15 cellular contexts compared by ENCODE assay signal in the genomic region with DNA sequence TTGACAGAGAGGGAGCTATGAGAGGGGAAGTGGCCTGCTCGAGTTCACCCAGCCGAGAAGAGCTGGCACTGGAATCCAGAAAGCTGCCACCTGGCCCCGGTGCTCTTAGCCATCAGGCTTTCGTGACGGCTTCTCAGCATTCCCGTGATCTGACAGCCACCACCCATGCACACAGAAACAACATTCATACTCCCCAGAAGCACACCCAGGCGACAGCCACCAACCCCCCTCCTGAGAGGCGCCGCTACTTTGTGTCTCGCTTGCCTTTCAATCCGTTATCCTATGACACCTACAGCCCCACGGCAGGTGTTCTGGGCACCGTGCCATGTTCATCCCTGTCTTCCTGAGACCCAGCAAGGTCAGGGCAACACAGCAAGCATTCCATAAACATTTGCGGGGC. TPM values are rescaled to one million over a fixed set of nuclear protein-coding genes. Genes with fewer than 3 reads are reported as not detected.
A peak's percentile ranks its signal among the peaks of the same experiment; 100 is the strongest.
DNase-seq lines count a peak whose midpoint lies in the region; ATAC-seq and TF ChIP-seq lines count a peak whose summit lies in the region.
"Had no signal": no experiment of that assay in that cellular context is flagged by ENCODE, and none has a peak within 500 bp of the region (broad histone marks: within the 10 kb centered on the region; RNA-seq: fewer than 3 reads in every experiment).

No MANE protein-coding gene starts in this region.

- TF ChIP-seq CTCF in progenitor cell of endocrine pancreas (IDR thresholded peaks at IDR 0.05; ENCODE audit: unreplicated experiment) (no peak), GM20000 (IDR thresholded peaks at IDR 0.05; ENCODE audit: extremely low read depth, missing control alignments) (no peak)

- no peaks in the 10 kb centered on the region for H3K9me3 Mint-ChIP-seq in progenitor cell of endocrine pancreas (ENCODE audit: low read depth)
- H3K9me3 Mint-ChIP-seq: activated naive CD4-positive, alpha-beta T cell treated with anti-CD3 and anti-CD28 coated beads for 36 hours; CD8-positive, alpha-beta memory T cell; H9 had no signal

- peaks cover 26% of the 10 kb centered on the region for H3K36me3 Mint-ChIP-seq in progenitor cell of endocrine pancreas (ENCODE audit: insufficient read depth)

- no peak for ATAC-seq in HG02588 (IDR thresholded peaks at IDR 0.05; ENCODE audit: unreplicated experiment)

- no peaks in the 10 kb centered on the region for H3K27me3 Mint-ChIP-seq in progenitor cell of endocrine pancreas
- H3K27me3 Mint-ChIP-seq: CD8-positive, alpha-beta memory T cell had no signal

- H3K4me1 Mint-ChIP-seq in progenitor cell of endocrine pancreas (ENCODE audit: low read depth) = no peaks in the 10 kb centered on the region

- H3K4me3 Mint-ChIP-seq in progenitor cell of endocrine pancreas (ENCODE audit: low read depth) = no peak overlapping the region
- H3K4me3 Mint-ChIP-seq: activated naive CD4-positive, alpha-beta T cell treated with anti-CD3 and anti-CD28 coated beads for 36 hours; CD8-positive, alpha-beta memory T cell; H9 had no signal

- H3K27ac Mint-ChIP-seq in progenitor cell of endocrine pancreas = peak overlapping the region; percentile 13
- H3K27ac Mint-ChIP-seq: activated naive CD4-positive, alpha-beta T cell treated with anti-CD3 and anti-CD28 coated beads for 36 hours had no signal

- DNase-seq in NCI-H1092 treated with DMSO at 0.1 percent for 48 hours (lab: John Stamatoyannopoulos, UW) (peak; percentile 46), NCI-H2107 treated with DMSO at 0.1 percent for 48 hours (lab: John Stamatoyannopoulos, UW; ENCODE audit: unreplicated experiment) (peak; percentile 52), cerebellum (ENCODE audit: low spot score) (peak; percentile 89), progenitor cell of endocrine pancreas (ENCODE audit: low spot score, unreplicated experiment) (no peak), GM20000 (ENCODE audit: low spot score) (no peak)
- no peak for DNase-seq in activated CD4-positive, alpha-beta T cell treated with anti-CD3 and anti-CD28 coated beads for 48 hours
- DNase-seq: activated naive CD4-positive, alpha-beta T cell treated with anti-CD3 and anti-CD28 coated beads for 36 hours; CD8-positive, alpha-beta memory T cell; DMS79 treated with DMSO at 0.1 percent for 48 hours; H9; heart right ventricle; NCI-H226; ovary; RPMI8226 had no signal

RNA-seq across cellular contexts. Expression of a gene that starts 31.4 kb away (rescaled TPM):
- total RNA-seq in cerebellum (52.7 TPM), progenitor cell of endocrine pancreas (96.2 and 96.8 TPM in 2 replicates)

RNA-seq across cellular contexts. Expression of a gene that starts 44.0 kb away (rescaled TPM):
- total RNA-seq in cerebellum (18.1 TPM), progenitor cell of endocrine pancreas (36.7 and 38.2 TPM in 2 replicates)

Comparison
In these comparisons a context has a peak if more than half of its experiments do, and no peak if none do; other contexts are left out.
1. DNase-seq: peak in NCI-H1092 treated with DMSO at 0.1 percent for 48 hours (single experiment), NCI-H2107 treated with DMSO at 0.1 percent for 48 hours (single experiment) and cerebellum (single experiment); none in progenitor cell of endocrine pancreas (single experiment), activated CD4-positive, alpha-beta T cell treated with anti-CD3 and anti-CD28 coated beads for 48 hours (single experiment) and GM20000 (single experiment).